ENCODE assay signal across 15 cellular contexts in the genomic region with DNA sequence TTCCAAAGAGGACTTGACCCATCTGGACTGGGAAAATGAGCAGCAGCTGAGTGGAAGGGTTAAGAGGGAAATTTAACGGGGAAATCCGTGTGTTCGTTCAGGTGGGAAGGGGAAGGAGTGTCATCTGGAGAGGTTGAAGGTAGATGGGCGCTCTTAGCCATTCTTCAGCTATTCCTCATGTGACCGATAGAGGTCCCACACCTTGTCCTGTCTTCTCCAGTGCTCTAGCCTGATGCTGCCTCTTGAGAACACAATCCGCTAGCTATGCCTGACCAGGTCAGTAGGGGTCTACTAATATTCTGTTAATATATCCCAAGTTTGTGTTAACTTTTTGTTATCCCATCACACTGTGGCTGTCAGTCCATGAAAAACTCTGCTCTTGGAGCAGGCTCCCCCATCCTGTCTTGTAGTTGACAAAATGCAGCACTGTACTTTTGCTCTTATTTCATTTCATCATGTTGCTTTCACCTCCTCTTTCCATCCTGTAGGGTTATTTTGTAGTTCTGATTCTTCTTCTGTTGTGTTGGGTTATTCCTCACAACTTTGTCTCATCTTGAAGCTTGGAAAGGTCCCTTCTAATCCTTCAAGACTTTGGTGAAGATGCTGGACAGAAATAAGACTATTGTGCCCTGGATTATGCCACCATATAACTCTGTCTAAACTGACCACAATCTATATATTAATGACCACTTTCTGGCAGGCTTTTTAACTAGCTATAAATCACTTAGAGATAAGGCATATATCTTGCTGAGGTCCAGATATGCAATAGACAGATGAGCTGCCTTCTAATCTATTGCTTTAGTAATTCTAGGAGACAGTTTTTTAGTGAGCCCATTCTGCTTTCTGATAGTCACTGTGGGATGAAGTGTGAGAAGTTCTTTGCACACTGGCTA.
DNase-seq lines count a peak whose midpoint lies in the region; ATAC-seq, FAIRE-seq and TF ChIP-seq lines count a peak whose summit lies in the region.
"Had no signal": no experiment of that assay in that cellular context is flagged by ENCODE, and none has a peak within 500 bp of the region (broad histone marks: within the 10 kb centered on the region; RNA-seq: fewer than 3 reads in every experiment).

No MANE protein-coding gene starts in this region.

- no peak for TF ChIP-seq POLR2A in NB4 (IDR thresholded peaks at IDR 0.05; ENCODE audit: extremely low read depth, insufficient read length)

- H3K9me3 Mint-ChIP-seq in chondrocyte (ENCODE audit: low read depth), result peaks cover 2% of the 10 kb centered on the region
- H3K9me3 Mint-ChIP-seq in activated T-cell treated with anti-CD3 and anti-CD28 coated beads, Interleukin-2, amount 50 U/mL, for 24 hours, result no peaks in the 10 kb centered on the region
- H3K9me3 Mint-ChIP-seq: activated CD8-positive, alpha-beta T cell treated with anti-CD3 and anti-CD28 coated beads for 36 hours had no signal

- H3K4me2 ChIP-seq in osteoblast (ENCODE audit: insufficient read depth, low read length), result no peak overlapping the region

- H3K4me1 ChIP-seq in osteoblast (ENCODE audit: insufficient read depth, low read length), result peaks cover 22% of the 10 kb centered on the region
- H3K4me1 ChIP-seq: HAP-1, testis had no signal

- no peaks in the 10 kb centered on the region for H3K27me3 ChIP-seq in osteoblast (ENCODE audit: insufficient read depth, low read length)
- H3K27me3 ChIP-seq: testis had no signal

- no peak overlapping the region for H3K4me3 Mint-ChIP-seq in chondrocyte (ENCODE audit: unreplicated experiment)
- H3K4me3 Mint-ChIP-seq in activated T-cell treated with anti-CD3 and anti-CD28 coated beads, Interleukin-2, amount 50 U/mL, for 24 hours, result no peak overlapping the region
- H3K4me3 Mint-ChIP-seq: activated CD8-positive, alpha-beta T cell treated with anti-CD3 and anti-CD28 coated beads for 36 hours had no signal

- H3K27ac Mint-ChIP-seq in chondrocyte (ENCODE audit: unreplicated experiment), result no peak overlapping the region
- no peak overlapping the region for H3K27ac Mint-ChIP-seq in activated T-cell treated with anti-CD3 and anti-CD28 coated beads, Interleukin-2, amount 50 U/mL, for 24 hours
- H3K27ac Mint-ChIP-seq: activated CD8-positive, alpha-beta T cell treated with anti-CD3 and anti-CD28 coated beads for 36 hours had no signal

- H3K79me2 ChIP-seq in osteoblast (ENCODE audit: insufficient read depth, low read length), result peaks cover 23% of the 10 kb centered on the region

- DNase-seq in NB4 (ENCODE audit: low read depth) (no peak), chondrocyte (ENCODE audit: low spot score) (no peak), osteoblast (ENCODE audit: insufficient read length, low spot score, missing footprints) (no peak), urothelium cell line (ENCODE audit: low spot score) (no peak), omental fat pad (ENCODE audit: low spot score) (no peak)
- DNase-seq in activated T-cell treated with anti-CD3 and anti-CD28 coated beads, Interleukin-2, amount 50 U/mL, for 24 hours, result no peak
- DNase-seq: activated CD8-positive, alpha-beta T cell treated with anti-CD3 and anti-CD28 coated beads for 36 hours; DMS 273 treated with DMSO at 0.1 percent for 48 hours; NCI-H1105; NCI-H526 treated with DMSO at 0.1 percent for 48 hours; occipital lobe; testis had no signal

- H3K27me3 Mint-ChIP-seq in chondrocyte (ENCODE audit: low read depth), result no peaks in the 10 kb centered on the region
- H3K27me3 Mint-ChIP-seq in activated T-cell treated with anti-CD3 and anti-CD28 coated beads, Interleukin-2, amount 50 U/mL, for 24 hours, result no peaks in the 10 kb centered on the region
- H3K27me3 Mint-ChIP-seq: activated CD8-positive, alpha-beta T cell treated with anti-CD3 and anti-CD28 coated beads for 36 hours had no signal

- H3K9me3 ChIP-seq in osteoblast (ENCODE audit: low read depth, low read length), result no peaks in the 10 kb centered on the region
- H3K9me3 ChIP-seq: HAP-1, testis had no signal

- H2AFZ ChIP-seq in osteoblast (ENCODE audit: low read length), result no peak overlapping the region

- H3K36me3 ChIP-seq in osteoblast (ENCODE audit: insufficient read depth, low read length), result peaks cover 18% of the 10 kb centered on the region
- H3K36me3 ChIP-seq: HAP-1 had no signal

- H3K36me3 Mint-ChIP-seq in chondrocyte (ENCODE audit: low read depth), result peaks cover 9% of the 10 kb centered on the region
- peaks cover 89% of the 10 kb centered on the region for H3K36me3 Mint-ChIP-seq in activated T-cell treated with anti-CD3 and anti-CD28 coated beads, Interleukin-2, amount 50 U/mL, for 24 hours (ENCODE audit: low read depth)

- TF ChIP-seq CTCF in NB4 (IDR thresholded peaks at IDR 0.05; ENCODE audit: low read depth, low read length) (peak; percentile 1), chondrocyte (IDR thresholded peaks at IDR 0.05) (peak; percentile 54), osteoblast (IDR thresholded peaks at IDR 0.05; ENCODE audit: extremely low read depth, low read depth, low read length) (peak; percentile 31), omental fat pad (IDR thresholded peaks at IDR 0.05) (no peak)

- H3K27ac ChIP-seq in osteoblast (ENCODE audit: low read depth, low read length), result no peak overlapping the region
- H3K27ac ChIP-seq: testis had no signal

- H3K4me1 Mint-ChIP-seq in chondrocyte (ENCODE audit: low read depth), result peaks cover 31% of the 10 kb centered on the region
- peaks cover 37% of the 10 kb centered on the region for H3K4me1 Mint-ChIP-seq in activated T-cell treated with anti-CD3 and anti-CD28 coated beads, Interleukin-2, amount 50 U/mL, for 24 hours (ENCODE audit: low read depth)

- no peak for FAIRE-seq in urothelium cell line (lab: Jason Lieb, UNC)

- H3K4me3 ChIP-seq in NB4 (ENCODE audit: low read depth, low read length) (no peak overlapping the region), osteoblast (ENCODE audit: insufficient read depth, low read length) (no peak overlapping the region)
- H3K4me3 ChIP-seq: HAP-1, testis had no signal

- H4K20me1 ChIP-seq in osteoblast (ENCODE audit: insufficient read depth, low read length), result no peaks in the 10 kb centered on the region

- ATAC-seq in GM18517 (IDR thresholded peaks at IDR 0.05; ENCODE audit: unreplicated experiment), result peak; percentile 48
- no peak for ATAC-seq in GM19324 (IDR thresholded peaks at IDR 0.05; ENCODE audit: low FRiP score, unreplicated experiment)
- ATAC-seq in omental fat pad (ENCODE audit: low FRiP score), result no peak
- ATAC-seq: activated CD8-positive, alpha-beta T cell treated with anti-CD3 and anti-CD28 coated beads for 36 hours had no signal

Comparison
In these comparisons a context has a peak if more than half of its experiments do, and no peak if none do; other contexts are left out.
1. CTCF ChIP-seq: peak in NB4 (single experiment), chondrocyte (single experiment) and osteoblast (single experiment); none in omental fat pad (0 of 3).